In the genomic region with DNA sequence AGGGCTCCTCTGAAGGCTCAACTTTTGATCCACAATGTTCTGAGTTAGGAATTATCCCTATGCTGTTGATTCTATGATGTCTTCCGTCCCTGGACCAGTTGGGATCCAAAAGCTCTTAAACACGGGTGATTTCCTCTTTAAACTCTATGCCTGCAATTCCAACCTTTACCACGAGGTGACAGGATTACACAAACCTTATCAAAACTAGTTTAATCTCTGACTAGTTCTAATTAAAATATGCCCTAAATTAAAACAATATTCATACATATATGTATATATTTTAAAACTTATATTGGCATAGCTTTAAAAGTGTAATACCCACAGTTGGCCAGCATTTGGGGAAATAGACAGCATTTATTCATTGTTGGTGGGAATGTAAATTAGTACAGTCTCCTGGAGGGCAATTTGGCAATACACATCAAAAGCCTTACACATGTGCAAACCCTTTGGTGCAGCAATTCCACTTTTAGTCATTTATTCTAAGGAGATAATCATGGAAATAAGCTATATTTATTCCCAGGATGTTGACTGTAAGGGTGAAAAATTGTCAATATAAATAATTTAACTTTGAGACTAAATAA, we compare ENCODE assay signal across 10 cellular contexts. TPM values are rescaled to one million over a fixed set of nuclear protein-coding genes. Genes with fewer than 3 reads are reported as not detected.
A peak's percentile ranks its signal among the peaks of the same experiment; 100 is the strongest.
DNase-seq lines count a peak whose midpoint lies in the region; ATAC-seq and TF ChIP-seq lines count a peak whose summit lies in the region.
"Had no signal": no experiment of that assay in that cellular context is flagged by ENCODE, and none has a peak within 500 bp of the region (broad histone marks: within the 10 kb centered on the region; RNA-seq: fewer than 3 reads in every experiment).

No MANE protein-coding gene starts in this region.

- CTCF ChIA-PET in Caco-2 (lab: Charles Lee) = interaction anchor here (1.5 kb wide), 1 partner anchor 306 kb away, joined by 4 read pairs; the partner anchor contains the start of gene COL23A1

- H3K9me3 Mint-ChIP-seq in Caco-2 (ENCODE audit: unreplicated experiment) = peaks cover 10% of the 10 kb centered on the region
- H3K9me3 Mint-ChIP-seq in mesothelial cell of epicardium = peaks cover 10% of the 10 kb centered on the region

- H3K36me3 ChIP-seq in Caco-2 (ENCODE audit: control insufficient read depth, insufficient read depth, low read length) (no peaks in the 10 kb centered on the region), body of pancreas (replicated peaks in 1 of 2; ENCODE audit: insufficient read depth in 1 of 2, low read depth in 2 of 2) (no peaks in the 10 kb centered on the region), uterus (no peaks in the 10 kb centered on the region)

- 30 to 31% methylated on average over 3 of the region's 3 CpGs for WGBS in body of pancreas, 2 donors

- H3K4me1 ChIP-seq in Caco-2 = peaks cover 4% of the 10 kb centered on the region; the same call in 1 of the 2 replicates
- H3K4me1 ChIP-seq in body of pancreas = peaks cover 4% of the 10 kb centered on the region
- no peaks in the 10 kb centered on the region for H3K4me1 ChIP-seq in uterus

- TF ChIP-seq CTCF in Caco-2 (IDR thresholded peaks at IDR 0.05; ENCODE audit: insufficient read depth in 1 of 2, low read depth in 1 of 2, low read length in 1 of 2, severe bottlenecking in 1 of 2, unreplicated experiment in 1 of 2) (peak; percentile 52 to 55), LNCaP clone FGC (IDR thresholded peaks at IDR 0.05; ENCODE audit: control insufficient read depth, extremely low read depth, insufficient read depth) (peak; percentile 80), body of pancreas (IDR thresholded peaks at IDR 0.05) (peak in 6 of 7 experiments; percentile 28 to 80 (median 43)), mesothelial cell of epicardium (IDR thresholded peaks at IDR 0.05; ENCODE audit: unreplicated experiment) (peak; percentile 88), uterus (IDR thresholded peaks at IDR 0.05) (no peak)

- BruUV-seq in Caco-2 (replicated peaks; lab: Mats Ljungman, UMichigan) = no TSS peak

- POLR2A ChIA-PET in Caco-2 (lab: Charles Lee) = no interaction called here

- no peak overlapping the region for H3K4me3 Mint-ChIP-seq in Caco-2 (ENCODE audit: unreplicated experiment)
- no peak overlapping the region for H3K4me3 Mint-ChIP-seq in mesothelial cell of epicardium
- H3K4me3 Mint-ChIP-seq: stimulated activated memory B cell treated with anti-CD40 and anti-IgM and Interleukin-4, amounts not matched to agents 10 μg/mL and 1 μg/mL and 100 μg/mL, for 72 hours had no signal

- H3K27me3 ChIP-seq in Caco-2 (replicated peaks; ENCODE audit: control insufficient read depth, insufficient read depth, low read length) = no peaks in the 10 kb centered on the region
- H3K27me3 ChIP-seq in body of pancreas = no peaks in the 10 kb centered on the region
- no peaks in the 10 kb centered on the region for H3K27me3 ChIP-seq in uterus

- H3K4me1 Mint-ChIP-seq in Caco-2 (ENCODE audit: low read depth, unreplicated experiment) (peaks cover 8% of the 10 kb centered on the region), mesothelial cell of epicardium (peaks cover 29% of the 10 kb centered on the region)

- H3K27ac ChIP-seq in body of pancreas = no peak overlapping the region
- no peak overlapping the region for H3K27ac ChIP-seq in uterus

- ATAC-seq in body of pancreas (no peak), GM18870 (IDR thresholded peaks at IDR 0.05; ENCODE audit: unreplicated experiment) (no peak)
- ATAC-seq: stimulated activated memory B cell treated with anti-CD40 and anti-IgM and Interleukin-4, amounts not matched to agents 10 μg/mL and 1 μg/mL and 100 μg/mL, for 72 hours had no signal

- H3K36me3 Mint-ChIP-seq in Caco-2 (ENCODE audit: insufficient read depth, unreplicated experiment) (peaks cover 9% of the 10 kb centered on the region), mesothelial cell of epicardium (no peaks in the 10 kb centered on the region)
- H3K36me3 Mint-ChIP-seq: stimulated activated memory B cell treated with anti-CD40 and anti-IgM and Interleukin-4, amounts not matched to agents 10 μg/mL and 1 μg/mL and 100 μg/mL, for 72 hours had no signal

- H3K27ac Mint-ChIP-seq in Caco-2 (ENCODE audit: unreplicated experiment) (no peak overlapping the region), mesothelial cell of epicardium (no peak overlapping the region)
- H3K27ac Mint-ChIP-seq: stimulated activated memory B cell treated with anti-CD40 and anti-IgM and Interleukin-4, amounts not matched to agents 10 μg/mL and 1 μg/mL and 100 μg/mL, for 72 hours had no signal

- no peak for DNase-seq in Caco-2
- DNase-seq in LNCaP clone FGC (ENCODE audit: low read depth) = no peak
- DNase-seq in body of pancreas = no peak
- no peak for DNase-seq in mesothelial cell of epicardium (ENCODE audit: low spot score in 2 of 2, unreplicated experiment in 2 of 2)
- DNase-seq in uterus = no peak
- DNase-seq in LoVo (ENCODE audit: low spot score) = no peak
- no peak for DNase-seq in NCI-H1105 treated with DMSO at 0.1 percent for 48 hours (lab: John Stamatoyannopoulos, UW)
- DNase-seq: activated gamma-delta T cell treated with Interleukin-2 at 50 U/mL for 16 hours had no signal

- no peak for TF ChIP-seq POLR2A in body of pancreas (IDR thresholded peaks at IDR 0.05)
- TF ChIP-seq POLR2A in uterus (IDR thresholded peaks at IDR 0.05) = no peak

- peaks cover 6% of the 10 kb centered on the region for H3K27me3 Mint-ChIP-seq in Caco-2 (ENCODE audit: insufficient read depth, unreplicated experiment)
- H3K27me3 Mint-ChIP-seq in mesothelial cell of epicardium (ENCODE audit: low read depth) = peaks cover 9% of the 10 kb centered on the region

- H3K9me3 ChIP-seq in Caco-2 = peaks cover 13% of the 10 kb centered on the region
- peaks cover 0 to 5% (median 0%) of the 10 kb centered on the region in 3 donors for H3K9me3 ChIP-seq in body of pancreas
- H3K9me3 ChIP-seq in uterus = no peaks in the 10 kb centered on the region

- intact Hi-C loops in Caco-2 (cut with micrococcal nuclease; ENCODE audit: unreplicated experiment) (no loop called here), body of pancreas (cut with DNase I) (loop anchor here (5.0 to 10.0 kb wide), 2 partner anchors 268 to 551 kb away; no protein-coding TSS in a partner anchor), uterus (cut with DNase I; ENCODE audit: low total_unique reads) (no loop called here)

- H3K4me3 ChIP-seq in Caco-2 (ENCODE audit: low read depth, low read length) (no peak overlapping the region), LNCaP clone FGC (ENCODE audit: low read depth, low read length) (no peak overlapping the region), body of pancreas (no peak overlapping the region), uterus (no peak overlapping the region)

RNA-seq across cellular contexts. Expression of gene PHYKPL, which starts 51.6 kb away (rescaled TPM):
- total RNA-seq in Caco-2 (2022) (78.2 and 82.1 TPM in 2 replicates), body of pancreas (10 to 100 TPM; 47.0 to 76.5 TPM), mesothelial cell of epicardium (128 to 137 TPM (median 137 TPM) in 3 replicates), uterus (100 to 1,000 TPM in 2 of 4 donors, 10 to 100 TPM in 2; 41.5 to 129 (median 89.9) TPM)

Comparison
In these comparisons a context has a peak if more than half of its experiments do, and no peak if none do; other contexts are left out.
1. CTCF ChIP-seq: peak in Caco-2 (2 of 2), LNCaP clone FGC (single experiment), body of pancreas (6 of 7) and mesothelial cell of epicardium (single experiment); none in uterus (0 of 4).